Comparison of ENCODE assay signal across 8 cellular contexts in genomic region chr1:116769561-116769977, GRCh38. TPM values are rescaled to one million over a fixed set of nuclear protein-coding genes. Genes with fewer than 3 reads are reported as not detected.
A peak's percentile ranks its signal among the peaks of the same experiment; 100 is the strongest.
DNase-seq lines count a peak whose midpoint lies in the region; ATAC-seq and TF ChIP-seq lines count a peak whose summit lies in the region.

No MANE protein-coding gene starts in this region.

- H3K4me3 Mint-ChIP-seq in glutamatergic neuron (ENCODE audit: unreplicated experiment), result no peak overlapping the region

- H3K4me3 ChIP-seq in thyroid gland (replicated peaks in 1 of 3), result no peak overlapping the region

- peaks cover 1% of the 10 kb centered on the region for H3K27me3 Mint-ChIP-seq in glutamatergic neuron (ENCODE audit: unreplicated experiment)

- peak; percentile 73 for DNase-seq in NOMO-1 treated with dmso at 0.1 percent for 144 hours (lab: John Stamatoyannopoulos, UW; ENCODE audit: unreplicated experiment)
- peak; percentile 75 for DNase-seq in activated naive CD4-positive, alpha-beta T cell treated with Interleukin-2 at 50 U/mL for 16 hours
- peak in 2 of 3 donors; percentile 49 to 57 for DNase-seq in stimulated activated CD4-positive, alpha-beta T cell treated with anti-CD3 and anti-CD28 coated beads, TNF-alpha, amount 100 ng/mL, for 1 hour (ENCODE audit: low read depth in 3 of 3, low spot score in 1 of 3)
- no peak for DNase-seq in glutamatergic neuron
- DNase-seq in thyroid gland, result no peak
- no peak for DNase-seq in germinal center (ENCODE audit: low spot score)

- no peak for TF ChIP-seq CTCF in glutamatergic neuron (IDR thresholded peaks at IDR 0.05; ENCODE audit: partially characterized antibody, unreplicated experiment)
- TF ChIP-seq CTCF in thyroid gland (IDR thresholded peaks at IDR 0.05), result no peak

- no peaks in the 10 kb centered on the region for H3K9me3 ChIP-seq in thyroid gland

- H3K9me3 Mint-ChIP-seq in glutamatergic neuron (ENCODE audit: unreplicated experiment), result peaks cover 2% of the 10 kb centered on the region

- H3K36me3 ChIP-seq in thyroid gland, result no peaks in the 10 kb centered on the region

- peaks cover 4% of the 10 kb centered on the region for H3K36me3 Mint-ChIP-seq in glutamatergic neuron (ENCODE audit: unreplicated experiment)

- no peaks in the 10 kb centered on the region for H3K4me1 Mint-ChIP-seq in glutamatergic neuron (ENCODE audit: low read depth, unreplicated experiment)

- WGBS in thyroid gland, 2 donors, result 68 to 83% methylated on average over 1 of the region's 1 CpG

- no peak for TF ChIP-seq POLR2A in thyroid gland (IDR thresholded peaks at IDR 0.05)

- peak; percentile 85 for ATAC-seq in GM18502 (IDR thresholded peaks at IDR 0.05; ENCODE audit: poor library complexity, unreplicated experiment)
- ATAC-seq in HG02588 (IDR thresholded peaks at IDR 0.05; ENCODE audit: unreplicated experiment), result peak; percentile 88

- H3K27ac Mint-ChIP-seq in glutamatergic neuron (ENCODE audit: unreplicated experiment), result no peak overlapping the region

- intact Hi-C loops in thyroid gland (cut with DNase I), result no loop called here

- H3K4me1 ChIP-seq in thyroid gland, result no peaks in the 10 kb centered on the region

- no peak overlapping the region for H3K27ac ChIP-seq in thyroid gland

- no peaks in the 10 kb centered on the region for H3K27me3 ChIP-seq in thyroid gland

RNA-seq across cellular contexts. Expression of gene CD2, which starts 15.3 kb away (rescaled TPM):
- total RNA-seq in glutamatergic neuron (ENCODE audit: unreplicated experiment) (not detected), thyroid gland (1 to 10 TPM; 1.9 to 9.7 (median 2.6) TPM)

Comparison
In these comparisons a context has a peak if more than half of its experiments do, and no peak if none do; other contexts are left out.
1. DNase-seq: peak in NOMO-1 treated with dmso at 0.1 percent for 144 hours (single experiment), activated naive CD4-positive, alpha-beta T cell treated with Interleukin-2 at 50 U/mL for 16 hours (single experiment) and stimulated activated CD4-positive, alpha-beta T cell treated with anti-CD3 and anti-CD28 coated beads, TNF-alpha, amount 100 ng/mL, for 1 hour (2 of 3); none in glutamatergic neuron (single experiment), thyroid gland (0 of 2) and germinal center (single experiment).